In genomic region chr7:155808551-155809331, GRCh38 we compare ENCODE assay signal across 11 cellular contexts. TPM values are rescaled to one million over a fixed set of nuclear protein-coding genes. Genes with fewer than 3 reads are reported as not detected.
A peak's percentile ranks its signal among the peaks of the same experiment; 100 is the strongest.
DNase-seq lines count a peak whose midpoint lies in the region; ATAC-seq and TF ChIP-seq lines count a peak whose summit lies in the region.
"Had no signal": no experiment of that assay in that cellular context is flagged by ENCODE, and none has a peak within 500 bp of the region (broad histone marks: within the 10 kb centered on the region; RNA-seq: fewer than 3 reads in every experiment).

No MANE protein-coding gene starts in this region.

- no peak overlapping the region for H3K4ac ChIP-seq in neuronal stem cell (ENCODE audit: low read length)

- WGBS in neuronal stem cell (ENCODE audit: extremely low coverage in 2 of 2, insufficient read length in 2 of 2, insufficient replicate concordance in 1 of 2), 2 donors: no CpG with 5 or more reads among the region's 63 CpGs

- H3K4me1 ChIP-seq in neuronal stem cell (ENCODE audit: control insufficient read depth in 2 of 2, insufficient read depth in 1 of 2, low read depth in 1 of 2, low read length in 2 of 2): peaks cover 36 to 39% of the 10 kb centered on the region in 2 donors

- H3K14ac ChIP-seq in neuronal stem cell (ENCODE audit: low read length): peak overlapping the region; percentile 8

- no peak overlapping the region for H2BK15ac ChIP-seq in neuronal stem cell (ENCODE audit: low read length)

- peak overlapping the region; percentile 94 for H2AFZ ChIP-seq in neuronal stem cell (ENCODE audit: low read length)

- peak overlapping the region; percentile 73 for H3K4me2 ChIP-seq in neuronal stem cell (ENCODE audit: insufficient read depth, low read length, poor library complexity, severe bottlenecking)

- H3K9me3 ChIP-seq in neuronal stem cell (replicated peaks in 1 of 2; ENCODE audit: control insufficient read depth in 2 of 2, insufficient read depth in 1 of 2, low read depth in 1 of 2, low read length in 2 of 2): no peaks in the 10 kb centered on the region

- H3K27me3 ChIP-seq in neuronal stem cell (ENCODE audit: control insufficient read depth in 3 of 3, insufficient read depth in 3 of 3, low read depth in 1 of 3, low read length in 3 of 3): peaks cover 62 to 94% (median 91%) of the 10 kb centered on the region in 3 experiments

- H3K4me1 Mint-ChIP-seq in endothelial cell (ENCODE audit: unreplicated experiment): peaks cover 29% of the 10 kb centered on the region

- peak overlapping the region; percentile 42 to 70 for H3K4me3 ChIP-seq in neuronal stem cell (ENCODE audit: low read length in 2 of 2)

- H2AK5ac ChIP-seq in neuronal stem cell (ENCODE audit: low read depth, low read length): no peak overlapping the region

- peak; percentile 55 for DNase-seq in Daoy (ENCODE audit: low read depth)
- peak; percentile 47 for DNase-seq in endothelial cell (ENCODE audit: low spot score)
- no peak for DNase-seq in neuronal stem cell (ENCODE audit: low spot score)
- no peak for DNase-seq in hepatic stellate cell (ENCODE audit: low spot score)
- no peak for DNase-seq in GM19238 (ENCODE audit: insufficient read length, low spot score)
- DNase-seq: OCI-M1; stimulated activated CD4-positive, alpha-beta T cell treated with anti-CD3 and anti-CD28 coated beads, Interleukin-4, amount 100 ng/mL, for 4 hours had no signal

- H2BK120ac ChIP-seq in neuronal stem cell (ENCODE audit: low read depth, low read length): no peak overlapping the region

- H3K23ac ChIP-seq in neuronal stem cell (ENCODE audit: low read depth, low read length, poor library complexity): peak overlapping the region; percentile 40

- peak overlapping the region; percentile 47 for H3K4me3 Mint-ChIP-seq in endothelial cell (ENCODE audit: unreplicated experiment)

- no peaks in the 10 kb centered on the region for H3K9me3 Mint-ChIP-seq in endothelial cell (ENCODE audit: unreplicated experiment)

- peak overlapping the region; percentile 84 for H3K9ac ChIP-seq in neuronal stem cell (ENCODE audit: low read depth, low read length, poor library complexity)

- ATAC-seq in HG02678 (IDR thresholded peaks at IDR 0.05; ENCODE audit: unreplicated experiment): peak; percentile 33
- ATAC-seq in HG02623 (IDR thresholded peaks at IDR 0.05; ENCODE audit: unreplicated experiment): no peak
- no peak for ATAC-seq in HG03378 (IDR thresholded peaks at IDR 0.05; ENCODE audit: unreplicated experiment)

- no peak overlapping the region for H4K8ac ChIP-seq in neuronal stem cell (ENCODE audit: low read depth, low read length)

- no peak overlapping the region for H2BK12ac ChIP-seq in neuronal stem cell (ENCODE audit: low read length)

- peaks cover 4% of the 10 kb centered on the region for H3K36me3 Mint-ChIP-seq in endothelial cell (ENCODE audit: low read depth, unreplicated experiment)

- H3K79me1 ChIP-seq in neuronal stem cell (ENCODE audit: low read depth, low read length): no peaks in the 10 kb centered on the region

- no peak overlapping the region for H4K91ac ChIP-seq in neuronal stem cell (ENCODE audit: low read depth, low read length, poor library complexity)

- no peak overlapping the region for H3K27ac ChIP-seq in neuronal stem cell (replicated peaks; ENCODE audit: low read length)

- H2BK5ac ChIP-seq in neuronal stem cell (ENCODE audit: low read length): no peak overlapping the region

- peak overlapping the region; percentile 80 for H3K18ac ChIP-seq in neuronal stem cell (ENCODE audit: low read length)

- H3K27ac Mint-ChIP-seq in endothelial cell (ENCODE audit: unreplicated experiment): no peak overlapping the region

- no peak for TF ChIP-seq CTCF in endothelial cell (IDR thresholded peaks at IDR 0.05; ENCODE audit: unreplicated experiment)

- no peaks in the 10 kb centered on the region for H3K36me3 ChIP-seq in neuronal stem cell (replicated peaks in 1 of 2; ENCODE audit: control insufficient read depth in 2 of 2, insufficient read depth in 2 of 2, low read length in 2 of 2)

- H3K27me3 Mint-ChIP-seq in endothelial cell (ENCODE audit: unreplicated experiment): peaks cover 36% of the 10 kb centered on the region

RNA-seq across cellular contexts. Expression of gene SHH, which starts 3.5 kb away (rescaled TPM):
- total RNA-seq in Daoy (2014; rRNA removed; shearing (Covaris generic)): 0.60 and 0.86 TPM in 2 replicates
- total RNA-seq in endothelial cell (ENCODE audit: unreplicated experiment): 0.26 TPM
- polyA plus RNA-seq in neuronal stem cell (2013, experiment 1 of 2): 0.08 TPM
- 0.06 TPM for polyA plus RNA-seq in neuronal stem cell (2013, experiment 2 of 2)
- total RNA-seq: fibroblast of villous mesenchyme had no signal

Comparison
In these comparisons a context has a peak if more than half of its experiments do, and no peak if none do; other contexts are left out.
1. DNase-seq: peak in Daoy (single experiment) and endothelial cell (single experiment); none in neuronal stem cell (single experiment), hepatic stellate cell (single experiment) and GM19238 (single experiment).